In genomic region chr11:34676227-34676626, GRCh38 we compare ENCODE assay signal across 2 cellular contexts.
TF ChIP-seq lines count a peak whose summit lies in the region.

No MANE protein-coding gene starts in this region.

TF ChIP-seq in GM12878, 131 proteins besides CTCF, POLR2A, EP300 and RAD21:
- TF ChIP-seq SRF (IDR thresholded peaks at IDR 0.05; ENCODE audit: low read depth in 2 of 2, low read length in 2 of 2) = no peak
- no peak for TF ChIP-seq EZH2 (IDR thresholded peaks at IDR 0.05; ENCODE audit: borderline replicate concordance, control insufficient read depth, low read depth, low read length)
- no peak for TF ChIP-seq BRCA1 (IDR thresholded peaks at IDR 0.05; ENCODE audit: low read depth, low read length)
- no peak for TF ChIP-seq ZSCAN29 (IDR thresholded peaks at IDR 0.05)
- TF ChIP-seq BHLHE40 (IDR thresholded peaks at IDR 0.05; ENCODE audit: borderline replicate concordance in 1 of 2, low read depth in 2 of 2, low read length in 1 of 2) = no peak
- no peak for TF ChIP-seq SREBF1 (IDR thresholded peaks at IDR 0.05; ENCODE audit: low read length)
- no peak for TF ChIP-seq NKRF (conservative IDR thresholded peaks at IDR 0.05)
- no peak for TF ChIP-seq RBBP5 (conservative IDR thresholded peaks at IDR 0.05)
- TF ChIP-seq LARP7 (IDR thresholded peaks at IDR 0.05) = no peak
- no peak for TF ChIP-seq TCF12 (IDR thresholded peaks at IDR 0.05; ENCODE audit: low read depth, low read length)
- TF ChIP-seq DPF2 (IDR thresholded peaks at IDR 0.05) = no peak
- no peak for TF ChIP-seq IRF4 (IDR thresholded peaks at IDR 0.05; ENCODE audit: low read depth, low read length)
TF ChIP-seq in GM12878: peak in this region for 0.

TF ChIP-seq in liver, 16 proteins besides CTCF, POLR2A, EP300 and RAD21:
- TF ChIP-seq SP1 (IDR thresholded peaks at IDR 0.05) (peak; percentile 27), FOXA2 (IDR thresholded peaks at IDR 0.05) (no peak), HNF4A (conservative IDR thresholded peaks at IDR 0.05) (peak in 1 of 2 donors; percentile 20), RXRA (IDR thresholded peaks at IDR 0.05) (peak in 1 of 2 donors; percentile 16)
